ENCODE assay signal across 11 cellular contexts in genomic region chr19:4609878-4610511, GRCh38. TPM values are rescaled to one million over a fixed set of nuclear protein-coding genes. Genes with fewer than 3 reads are reported as not detected.
DNase-seq lines count a peak whose midpoint lies in the region; ATAC-seq and TF ChIP-seq lines count a peak whose summit lies in the region.
"Had no signal": no experiment of that assay in that cellular context is flagged by ENCODE, and none has a peak within 500 bp of the region (broad histone marks: within the 10 kb centered on the region; RNA-seq: fewer than 3 reads in every experiment).

No MANE protein-coding gene starts in this region.

- H3K27ac ChIP-seq in left ventricle myocardium inferior (replicated peaks), result peak overlapping the region; percentile 84
- no peak overlapping the region for H3K27ac ChIP-seq in thoracic aorta
- H3K27ac ChIP-seq: epithelial cell of prostate had no signal

- intact Hi-C loops in left ventricle myocardium inferior (cut with micrococcal nuclease), result no loop called here

- peak overlapping the region; percentile 30 for H3K4me3 ChIP-seq in left ventricle myocardium inferior
- peak overlapping the region; percentile 41 for H3K4me3 ChIP-seq in thoracic aorta

- DNase-seq in NCI-H1417 (lab: John Stamatoyannopoulos, UW), result peak in 2 of 3 experiments; percentile 43 to 54
- DNase-seq in NCI-H1417 treated with DMSO at 0.1 percent for 48 hours (lab: John Stamatoyannopoulos, UW), result no peak
- DNase-seq in RPMI8226, result peak; percentile 80
- DNase-seq in left ventricle myocardium inferior, result peak; percentile 46
- DNase-seq in thoracic aorta (ENCODE audit: low spot score), result no peak
- no peak for DNase-seq in NCI-H524 treated with DMSO at 0.1 percent for 48 hours (lab: John Stamatoyannopoulos, UW)
- DNase-seq in activated naive CD4-positive, alpha-beta T cell treated with anti-CD3 and anti-CD28 coated beads, Interleukin-2, amount 50 U/mL, for 16 hours, result no peak
- DNase-seq: activated CD4-positive, CD25-positive, alpha-beta regulatory T cell; NCI-H446 treated with DMSO at 0.1 percent for 48 hours had no signal

- H3K9me3 ChIP-seq in left ventricle myocardium inferior (replicated peaks) (no peaks in the 10 kb centered on the region), thoracic aorta (no peaks in the 10 kb centered on the region)

- TF ChIP-seq CTCF in left ventricle myocardium inferior (IDR thresholded peaks at IDR 0.05; ENCODE audit: borderline replicate concordance) (no peak), thoracic aorta (IDR thresholded peaks at IDR 0.05) (no peak)

- H3K36me3 ChIP-seq in left ventricle myocardium inferior (no peaks in the 10 kb centered on the region), thoracic aorta (no peaks in the 10 kb centered on the region)

- ATAC-seq in thoracic aorta (ENCODE audit: insufficient number of reproducible peaks, low FRiP score, low read depth) (peak; percentile 64), HG03196 (IDR thresholded peaks at IDR 0.05; ENCODE audit: unreplicated experiment) (no peak)

- H3K4me1 ChIP-seq in left ventricle myocardium inferior (peaks cover 23% of the 10 kb centered on the region), thoracic aorta (ENCODE audit: control insufficient read depth in 1 of 2, low read depth in 2 of 2) (peaks cover 0 to 14% of the 10 kb centered on the region in 2 donors)

- H3K27me3 ChIP-seq in left ventricle myocardium inferior (ENCODE audit: low read depth) (peaks cover 4% of the 10 kb centered on the region), thoracic aorta (replicated peaks; ENCODE audit: insufficient read depth) (no peaks in the 10 kb centered on the region)

RNA-seq across cellular contexts. Expression of gene TNFAIP8L1, which starts 29.3 kb away (rescaled TPM):
- total RNA-seq in left ventricle myocardium inferior, result 4.2 TPM
- 1 to 10 TPM; 4.2 to 4.3 TPM for total RNA-seq in thoracic aorta

RNA-seq across cellular contexts. Expression of gene SEMA6B, which starts 50.5 kb away (rescaled TPM):
- total RNA-seq in left ventricle myocardium inferior (7.2 TPM), thoracic aorta (10 to 100 TPM in 1 of 2 donors, 1 to 10 TPM in 1; 3.4 to 17.4 TPM)

Comparison
In these comparisons a context has a peak if more than half of its experiments do, and no peak if none do; other contexts are left out.
1. DNase-seq: peak in NCI-H1417 (2 of 3), RPMI8226 (single experiment) and left ventricle myocardium inferior (single experiment); none in NCI-H1417 treated with DMSO at 0.1 percent for 48 hours (single experiment), thoracic aorta (single experiment), NCI-H524 treated with DMSO at 0.1 percent for 48 hours (single experiment) and activated naive CD4-positive, alpha-beta T cell treated with anti-CD3 and anti-CD28 coated beads, Interleukin-2, amount 50 U/mL, for 16 hours (single experiment).